9 cellular contexts compared by ENCODE assay signal in genomic region chr1:161133220-161133740, GRCh38. TPM values are rescaled to one million over a fixed set of nuclear protein-coding genes. Genes with fewer than 3 reads are reported as not detected.
DNase-seq lines count a peak whose midpoint lies in the region; ATAC-seq and TF ChIP-seq lines count a peak whose summit lies in the region.
"Had no signal": no experiment of that assay in that cellular context is flagged by ENCODE, and none has a peak within 500 bp of the region (broad histone marks: within the 10 kb centered on the region; RNA-seq: fewer than 3 reads in every experiment).

No MANE protein-coding gene starts in this region.

- H3K27ac Mint-ChIP-seq in activated CD8-positive, alpha-beta memory T cell treated with anti-CD3 and anti-CD28 coated beads, Interleukin-2, amount 10 ng/mL, durations not matched to agents 7 days and 5 days, result no peak overlapping the region
- H3K27ac Mint-ChIP-seq: stimulated activated naive CD8-positive, alpha-beta T cell treated with anti-CD3 and anti-CD28 coated beads, Interleukin-15, Interleukin-2, amounts not matched to agents 100 ng/mL and 50 ng/mL, for 24 hours had no signal

- H3K9me3 ChIP-seq in iPS-20b (ENCODE audit: insufficient read depth, low read depth, low read length), result no peaks in the 10 kb centered on the region
- H3K9me3 ChIP-seq in upper lobe of right lung, result no peaks in the 10 kb centered on the region

- no peaks in the 10 kb centered on the region for H3K9me3 Mint-ChIP-seq in activated CD8-positive, alpha-beta memory T cell treated with anti-CD3 and anti-CD28 coated beads, Interleukin-2, amount 10 ng/mL, durations not matched to agents 7 days and 5 days (ENCODE audit: low read depth)
- H3K9me3 Mint-ChIP-seq: stimulated activated naive CD8-positive, alpha-beta T cell treated with anti-CD3 and anti-CD28 coated beads, Interleukin-15, Interleukin-2, amounts not matched to agents 100 ng/mL and 50 ng/mL, for 24 hours had no signal

- H3K27ac ChIP-seq in iPS-20b (ENCODE audit: low read length) (peak overlapping the region; percentile 62), upper lobe of right lung (peak overlapping the region; percentile 96)

- peaks cover 30% of the 10 kb centered on the region for H3K4me1 Mint-ChIP-seq in activated CD8-positive, alpha-beta memory T cell treated with anti-CD3 and anti-CD28 coated beads, Interleukin-2, amount 10 ng/mL, durations not matched to agents 7 days and 5 days

- no peak overlapping the region for H3K4me3 Mint-ChIP-seq in activated CD8-positive, alpha-beta memory T cell treated with anti-CD3 and anti-CD28 coated beads, Interleukin-2, amount 10 ng/mL, durations not matched to agents 7 days and 5 days
- H3K4me3 Mint-ChIP-seq: stimulated activated naive CD8-positive, alpha-beta T cell treated with anti-CD3 and anti-CD28 coated beads, Interleukin-15, Interleukin-2, amounts not matched to agents 100 ng/mL and 50 ng/mL, for 24 hours had no signal

- no peaks in the 10 kb centered on the region for H3K27me3 ChIP-seq in iPS-20b (ENCODE audit: insufficient read depth, low read length)
- H3K27me3 ChIP-seq in upper lobe of right lung, result no peaks in the 10 kb centered on the region

- CTCF ChIA-PET in activated CD8-positive, alpha-beta memory T cell treated with anti-CD3 and anti-CD28 coated beads, Interleukin-2, amount 10 ng/mL, durations not matched to agents 7 days and 5 days (lab: Charles Lee), result interaction anchor here (0.7 to 2.7 kb wide), 16 partner anchors 8 to 452 kb away, joined by 3 to 21 read pairs (median 4); partner anchors contain the start of genes KLHDC9, NIT1, PFDN2 and PPOX

- intact Hi-C loops in upper lobe of right lung (cut with DNase I), result no loop called here

- H3K36me3 ChIP-seq in iPS-20b (ENCODE audit: insufficient read depth, low read depth, low read length) (peaks cover 27% of the 10 kb centered on the region), upper lobe of right lung (peaks cover 12% of the 10 kb centered on the region)

- H3K9ac ChIP-seq in iPS-20b (ENCODE audit: low read depth, low read length), result peak overlapping the region; percentile 94

- no peak for TF ChIP-seq CTCF in upper lobe of right lung (IDR thresholded peaks at IDR 0.05)

- peak; percentile 7 for ATAC-seq in activated CD8-positive, alpha-beta memory T cell treated with anti-CD3 and anti-CD28 coated beads, Interleukin-2, amount 10 ng/mL, durations not matched to agents 7 days and 5 days
- ATAC-seq in SK-N-SH treated with all-trans-retinoic acid at 6 μM for 48 hours (peak; percentile 11), upper lobe of right lung (no peak), GM21619 (IDR thresholded peaks at IDR 0.05; ENCODE audit: unreplicated experiment) (no peak)

- H3K4me1 ChIP-seq in iPS-20b (ENCODE audit: insufficient read depth, low read length) (peaks cover 13% of the 10 kb centered on the region; the same call in 1 of the 2 replicates), upper lobe of right lung (peaks cover 53% of the 10 kb centered on the region)

- H3K36me3 Mint-ChIP-seq in activated CD8-positive, alpha-beta memory T cell treated with anti-CD3 and anti-CD28 coated beads, Interleukin-2, amount 10 ng/mL, durations not matched to agents 7 days and 5 days, result peaks cover 19% of the 10 kb centered on the region

- peak overlapping the region; percentile 92 for H3K4me3 ChIP-seq in iPS-20b (ENCODE audit: low read length)
- H3K4me3 ChIP-seq in upper lobe of right lung, result peak overlapping the region; percentile 69

- no peaks in the 10 kb centered on the region for H3K27me3 Mint-ChIP-seq in activated CD8-positive, alpha-beta memory T cell treated with anti-CD3 and anti-CD28 coated beads, Interleukin-2, amount 10 ng/mL, durations not matched to agents 7 days and 5 days
- H3K27me3 Mint-ChIP-seq: stimulated activated naive CD8-positive, alpha-beta T cell treated with anti-CD3 and anti-CD28 coated beads, Interleukin-15, Interleukin-2, amounts not matched to agents 100 ng/mL and 50 ng/mL, for 24 hours had no signal

- DNase-seq in activated CD8-positive, alpha-beta memory T cell treated with anti-CD3 and anti-CD28 coated beads, Interleukin-2, amount 10 ng/mL, durations not matched to agents 7 days and 5 days, result no peak
- DNase-seq in activated CD8-positive, alpha-beta memory T cell treated with anti-CD3 and anti-CD28 coated beads, Interleukin-2, amount 50 U/mL, for 4 hours, result no peak
- DNase-seq in upper lobe of right lung (no peak), epidermal melanocyte (ENCODE audit: insufficient read length, low spot score) (no peak)
- DNase-seq in stimulated activated CD4-positive, alpha-beta T cell treated with anti-CD3 and anti-CD28 coated beads, Interleukin-4, amount 100 ng/mL, for 4 hours, result no peak

TF ChIP-seq in SK-N-SH treated with all-trans-retinoic acid at 6 μM for 48 hours, 23 proteins besides CTCF, POLR2A, EP300 and RAD21:
- TF ChIP-seq ARNTL (CRISPR knock-in tag; IDR thresholded peaks at IDR 0.05; ENCODE audit: borderline replicate concordance, low read depth), result no peak
- TF ChIP-seq SNAI2 (CRISPR knock-in tag; IDR thresholded peaks at IDR 0.05), result no peak
- no peak for TF ChIP-seq ZC3H10 (CRISPR knock-in tag; IDR thresholded peaks at IDR 0.05)
- no peak for TF ChIP-seq POU6F1 (CRISPR knock-in tag; IDR thresholded peaks at IDR 0.05; ENCODE audit: borderline replicate concordance, low read depth)

RNA-seq across cellular contexts. Expression of gene DEDD, which starts 0.8 kb away (rescaled TPM):
- 10 to 100 TPM; 37.1 to 40.6 TPM for total RNA-seq in activated CD8-positive, alpha-beta memory T cell treated with anti-CD3 and anti-CD28 coated beads, Interleukin-2, amount 10 ng/mL, durations not matched to agents 7 days and 5 days
- total RNA-seq in upper lobe of right lung, result 37.5 TPM

RNA-seq across cellular contexts. Expression of gene NIT1, which starts 15.4 kb away (rescaled TPM):
- total RNA-seq in activated CD8-positive, alpha-beta memory T cell treated with anti-CD3 and anti-CD28 coated beads, Interleukin-2, amount 10 ng/mL, durations not matched to agents 7 days and 5 days, result 10 to 100 TPM; 36.4 to 40.9 TPM
- total RNA-seq in upper lobe of right lung, result 42.1 TPM

RNA-seq across cellular contexts. Expression of gene PFDN2, which starts 15.4 kb away (rescaled TPM):
- total RNA-seq in activated CD8-positive, alpha-beta memory T cell treated with anti-CD3 and anti-CD28 coated beads, Interleukin-2, amount 10 ng/mL, durations not matched to agents 7 days and 5 days, result 10 to 100 TPM; 82.8 to 98.5 TPM
- 56.2 TPM for total RNA-seq in upper lobe of right lung

RNA-seq across cellular contexts. Expression of gene UFC1, which starts 20.5 kb away (rescaled TPM):
- total RNA-seq in activated CD8-positive, alpha-beta memory T cell treated with anti-CD3 and anti-CD28 coated beads, Interleukin-2, amount 10 ng/mL, durations not matched to agents 7 days and 5 days, result 10 to 100 TPM; 90.7 to 98.4 TPM
- 84.4 TPM for total RNA-seq in upper lobe of right lung

RNA-seq across cellular contexts. Expression of gene USP21, which starts 26.0 kb away (rescaled TPM):
- 10 to 100 TPM; 36.0 to 40.8 TPM for total RNA-seq in activated CD8-positive, alpha-beta memory T cell treated with anti-CD3 and anti-CD28 coated beads, Interleukin-2, amount 10 ng/mL, durations not matched to agents 7 days and 5 days
- 27.7 TPM for total RNA-seq in upper lobe of right lung

Comparison
In these comparisons a context has a peak if more than half of its experiments do, and no peak if none do; other contexts are left out.
1. ATAC-seq: peak in activated CD8-positive, alpha-beta memory T cell treated with anti-CD3 and anti-CD28 coated beads, Interleukin-2, amount 10 ng/mL, durations not matched to agents 7 days and 5 days (single experiment) and SK-N-SH treated with all-trans-retinoic acid at 6 μM for 48 hours (single experiment); none in upper lobe of right lung (single experiment) and GM21619 (single experiment).